Comparison of ENCODE assay signal across 16 cellular contexts in the genomic region with DNA sequence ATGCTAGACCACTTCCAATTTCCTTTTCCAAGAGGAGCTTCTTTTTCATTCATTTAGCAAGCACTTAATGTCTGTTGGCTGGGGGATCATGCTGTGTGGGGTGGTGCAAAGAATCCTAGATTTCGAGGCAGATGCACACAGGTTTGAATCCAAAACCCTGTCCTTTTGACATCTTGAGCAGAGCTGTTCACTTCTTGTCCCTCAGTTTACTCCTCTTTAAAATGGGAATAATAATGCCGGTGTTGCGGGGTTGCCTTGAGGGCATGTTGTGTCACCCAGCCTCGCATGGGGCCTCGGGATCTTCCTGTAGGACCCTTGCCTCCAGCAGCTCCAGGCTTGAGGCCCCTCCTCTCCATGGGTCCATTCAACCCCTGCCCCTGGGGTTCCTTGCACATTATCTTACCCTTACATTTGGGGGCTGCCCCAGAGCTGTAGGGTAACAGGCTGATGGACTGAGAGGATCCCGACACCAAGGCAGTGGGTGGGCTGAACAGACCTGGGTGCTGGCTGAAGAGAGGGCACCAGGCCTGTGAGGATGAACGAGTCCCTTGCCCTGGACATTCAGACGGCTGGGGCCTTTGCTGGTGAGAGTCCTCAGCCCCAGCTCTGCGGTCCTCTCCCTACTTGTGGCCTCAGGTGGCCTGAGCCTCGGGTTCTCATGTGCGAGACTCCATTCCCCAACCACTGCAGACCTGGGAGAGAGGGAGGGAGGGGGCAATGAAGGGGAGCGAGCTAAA.
DNase-seq lines count a peak whose midpoint lies in the region; ATAC-seq and TF ChIP-seq lines count a peak whose summit lies in the region.
"Had no signal": no experiment of that assay in that cellular context is flagged by ENCODE, and none has a peak within 500 bp of the region (broad histone marks: within the 10 kb centered on the region; RNA-seq: fewer than 3 reads in every experiment).

No MANE protein-coding gene starts in this region.

- H3K4me1 ChIP-seq in endodermal cell (ENCODE audit: control insufficient read depth, insufficient read depth, low read length) (peaks cover 2% of the 10 kb centered on the region), spleen (no peaks in the 10 kb centered on the region)
- H3K4me1 ChIP-seq: Caco-2 had no signal

- no peak for TF ChIP-seq CTCF in GM13976 (IDR thresholded peaks at IDR 0.05; ENCODE audit: borderline replicate concordance, control extremely low read depth, extremely low read depth, insufficient read depth, missing control alignments)
- no peak for TF ChIP-seq CTCF in endodermal cell (conservative IDR thresholded peaks at IDR 0.05)
- no peak for TF ChIP-seq CTCF in spleen (IDR thresholded peaks at IDR 0.05 in 8 of 11, conservative IDR thresholded peaks at IDR 0.05 in 3 of 11)

- no peaks in the 10 kb centered on the region for H3K4me1 Mint-ChIP-seq in activated T-cell treated with anti-CD3 and anti-CD28 coated beads, Interleukin-2, amount 50 U/mL, for 24 hours (ENCODE audit: low read depth)
- H3K4me1 Mint-ChIP-seq in endodermal cell: peaks cover 9% of the 10 kb centered on the region
- H3K4me1 Mint-ChIP-seq: CD4-positive, CD25-positive, alpha-beta regulatory T cell had no signal

- H3K27me3 Mint-ChIP-seq in activated T-cell treated with anti-CD3 and anti-CD28 coated beads, Interleukin-2, amount 50 U/mL, for 24 hours: peaks cover 18% of the 10 kb centered on the region
- no peaks in the 10 kb centered on the region for H3K27me3 Mint-ChIP-seq in endodermal cell (ENCODE audit: insufficient read depth)

- H3K4me3 ChIP-seq in endodermal cell (ENCODE audit: low read length) (no peak overlapping the region), spleen (no peak overlapping the region)

- H3K27ac ChIP-seq in endodermal cell (ENCODE audit: low read depth, low read length): no peak overlapping the region
- H3K27ac ChIP-seq in spleen: no peak overlapping the region

- H3K36me3 ChIP-seq in endodermal cell (ENCODE audit: control insufficient read depth, insufficient read depth, low read length): no peaks in the 10 kb centered on the region
- no peaks in the 10 kb centered on the region for H3K36me3 ChIP-seq in spleen

- 92 to 100% methylated on average over 5 to 12 of the region's 12 CpGs for WGBS in endodermal cell (ENCODE audit: insufficient coverage in 1 of 2, insufficient read length in 1 of 2), 2 experiments
- 81 to 93% (median 83%) methylated on average over 10 to 12 of the region's 12 CpGs for WGBS in spleen, 5 donors

- H3K27me3 ChIP-seq in endodermal cell (ENCODE audit: control insufficient read depth, insufficient read depth, low read length, poor library complexity, severe bottlenecking): no peaks in the 10 kb centered on the region
- peaks cover 0 to 65% (median 11%) of the 10 kb centered on the region in 7 donors for H3K27me3 ChIP-seq in spleen (replicated peaks in 1 of 7)

- no peak for ATAC-seq in HG03457 (IDR thresholded peaks at IDR 0.05; ENCODE audit: unreplicated experiment)
- ATAC-seq: PC-3 had no signal

- no peak overlapping the region for H3K9ac ChIP-seq in endodermal cell (ENCODE audit: extremely low read depth, low read length, poor library complexity, severe bottlenecking)

- no peaks in the 10 kb centered on the region for H3K9me3 ChIP-seq in endodermal cell (ENCODE audit: control insufficient read depth, low read length)
- peaks cover 0 to 22% (median 2%) of the 10 kb centered on the region in 8 donors for H3K9me3 ChIP-seq in spleen
- H3K9me3 ChIP-seq: Caco-2 had no signal

- in situ Hi-C loops in GM13976 (cut with MboI; ENCODE audit: low sequenced_read_pairs, unreplicated experiment): no loop called here

- peaks cover 6% of the 10 kb centered on the region for H3K9me3 Mint-ChIP-seq in activated T-cell treated with anti-CD3 and anti-CD28 coated beads, Interleukin-2, amount 50 U/mL, for 24 hours
- peaks cover 4% of the 10 kb centered on the region for H3K9me3 Mint-ChIP-seq in endodermal cell

- no peaks in the 10 kb centered on the region for H3K36me3 Mint-ChIP-seq in activated T-cell treated with anti-CD3 and anti-CD28 coated beads, Interleukin-2, amount 50 U/mL, for 24 hours (ENCODE audit: low read depth)
- no peaks in the 10 kb centered on the region for H3K36me3 Mint-ChIP-seq in endodermal cell (ENCODE audit: low read depth)
- H3K36me3 Mint-ChIP-seq: CD4-positive, CD25-positive, alpha-beta regulatory T cell had no signal

- TF ChIP-seq POLR2A in spleen (IDR thresholded peaks at IDR 0.05): no peak

- H3K27ac Mint-ChIP-seq in activated T-cell treated with anti-CD3 and anti-CD28 coated beads, Interleukin-2, amount 50 U/mL, for 24 hours: no peak overlapping the region
- H3K27ac Mint-ChIP-seq in endodermal cell: no peak overlapping the region
- H3K27ac Mint-ChIP-seq: CD4-positive, CD25-positive, alpha-beta regulatory T cell had no signal

- DNase-seq in activated T-cell treated with anti-CD3 and anti-CD28 coated beads, Interleukin-2, amount 50 U/mL, for 24 hours: peak; percentile 8
- DNase-seq in activated T-cell treated with anti-CD3 and anti-CD28 coated beads, Interleukin-2, amount 50 U/mL, for 48 hours: no peak
- DNase-seq in GM13976 (ENCODE audit: low spot score) (peak; percentile 12), endodermal cell (peak; percentile 39), spleen (peak; percentile 48), SIG-M5 treated with dmso at 0.1 percent for 504 hours (lab: John Stamatoyannopoulos, UW; ENCODE audit: unreplicated experiment) (no peak), germinal center (ENCODE audit: low spot score) (no peak)
- DNase-seq: AML-193; Caco-2; CD4-positive, CD25-positive, alpha-beta regulatory T cell; KG1; NCI-H1417 treated with DMSO at 0.1 percent for 48 hours; NCI-H1930; NCI-H446; PC-3 had no signal

- H3K4me3 Mint-ChIP-seq in activated T-cell treated with anti-CD3 and anti-CD28 coated beads, Interleukin-2, amount 50 U/mL, for 24 hours: no peak overlapping the region
- H3K4me3 Mint-ChIP-seq in endodermal cell: no peak overlapping the region
- H3K4me3 Mint-ChIP-seq: CD4-positive, CD25-positive, alpha-beta regulatory T cell had no signal

- intact Hi-C loops in spleen (cut with DNase I; ENCODE audit: low total_unique reads): no loop called here

Comparison
In these comparisons a context has a peak if more than half of its experiments do, and no peak if none do; other contexts are left out.
1. DNase-seq: peak in activated T-cell treated with anti-CD3 and anti-CD28 coated beads, Interleukin-2, amount 50 U/mL, for 24 hours (single experiment), GM13976 (single experiment), endodermal cell (single experiment) and spleen (single experiment); none in activated T-cell treated with anti-CD3 and anti-CD28 coated beads, Interleukin-2, amount 50 U/mL, for 48 hours (0 of 2), SIG-M5 treated with dmso at 0.1 percent for 504 hours (single experiment) and germinal center (single experiment).